In genomic region chr3:142315978-142316388, GRCh38 we compare ENCODE assay signal across 1 cellular context.
A peak's percentile ranks its signal among the peaks of the same experiment; 100 is the strongest.
TF ChIP-seq lines count a peak whose summit lies in the region.
"Not testable (repeated sequence)": the region's sequence is repeated elsewhere in the genome, so short reads cannot be mapped to it uniquely, and the experiment has no call there.

No MANE protein-coding gene starts in this region.

TF ChIP-seq in K562, 482 proteins besides CTCF, POLR2A, EP300 and RAD21 (continued from another document):
- TF ChIP-seq ZNF318 (IDR thresholded peaks at IDR 0.05; ENCODE audit: borderline replicate concordance in 1 of 2, low read depth in 1 of 2) = peak in 1 of 2 experiments; percentile 73; a peak in 1 of 4 replicates
- peak; percentile 90 for TF ChIP-seq JUND (IDR thresholded peaks at IDR 0.05; ENCODE audit: borderline replicate concordance, low read depth, low read length)
- peak; percentile 90 for TF ChIP-seq JUND (tag; IDR thresholded peaks at IDR 0.05; ENCODE audit: borderline replicate concordance, low read depth, low read length)
- peak; percentile 84 for TF ChIP-seq NCOR1 (IDR thresholded peaks at IDR 0.05)
- TF ChIP-seq ZNF384 (IDR thresholded peaks at IDR 0.05; ENCODE audit: low read depth, low read length) = peak; percentile 79
- TF ChIP-seq NCOA2 (IDR thresholded peaks at IDR 0.05; ENCODE audit: partially characterized antibody in 2 of 2) = peak in 1 of 2 experiments; percentile 55
- TF ChIP-seq, protein P1, sequence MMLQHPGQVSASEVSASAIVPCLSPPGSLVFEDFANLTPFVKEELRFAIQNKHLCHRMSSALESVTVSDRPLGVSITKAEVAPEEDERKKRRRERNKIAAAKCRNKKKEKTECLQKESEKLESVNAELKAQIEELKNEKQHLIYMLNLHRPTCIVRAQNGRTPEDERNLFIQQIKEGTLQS (IDR thresholded peaks at IDR 0.05) = peak; percentile 93
- TF ChIP-seq, protein P1 (CRISPR knock-in tag; conservative IDR thresholded peaks at IDR 0.05) = not testable (repeated sequence)
- TF ChIP-seq CBFA2T3 (IDR thresholded peaks at IDR 0.05) = peak; percentile 89
- TF ChIP-seq EP400 (IDR thresholded peaks at IDR 0.05) = peak; percentile 60
- TF ChIP-seq CC2D1A (IDR thresholded peaks at IDR 0.05) = peak; percentile 88
- TF ChIP-seq MTA3 (IDR thresholded peaks at IDR 0.05; ENCODE audit: borderline replicate concordance) = 0 out of 2 replicates have a peak, but pooled peaks have one; percentile 45
- TF ChIP-seq STAT5A (IDR thresholded peaks at IDR 0.05; ENCODE audit: borderline replicate concordance, low read length) = peak; percentile 85
- peak; percentile 98 for TF ChIP-seq ATF7 (IDR thresholded peaks at IDR 0.05)
- TF ChIP-seq SMARCC2 (IDR thresholded peaks at IDR 0.05; ENCODE audit: low read depth) = peak; percentile 96
- TF ChIP-seq, protein P2, sequence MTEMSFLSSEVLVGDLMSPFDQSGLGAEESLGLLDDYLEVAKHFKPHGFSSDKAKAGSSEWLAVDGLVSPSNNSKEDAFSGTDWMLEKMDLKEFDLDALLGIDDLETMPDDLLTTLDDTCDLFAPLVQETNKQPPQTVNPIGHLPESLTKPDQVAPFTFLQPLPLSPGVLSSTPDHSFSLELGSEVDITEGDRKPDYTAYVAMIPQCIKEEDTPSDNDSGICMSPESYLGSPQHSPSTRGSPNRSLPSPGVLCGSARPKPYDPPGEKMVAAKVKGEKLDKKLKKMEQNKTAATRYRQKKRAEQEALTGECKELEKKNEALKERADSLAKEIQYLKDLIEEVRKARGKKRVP (CRISPR knock-in tag; IDR thresholded peaks at IDR 0.05) = peak; percentile 31; the same call in 1 of the 2 replicates
- peak; percentile 70 for TF ChIP-seq SMAD1 (IDR thresholded peaks at IDR 0.05; ENCODE audit: low read depth, low read length, partially characterized antibody)
